ENCODE assay signal across 29 cellular contexts in genomic region chr10:18460061-18460460, GRCh38.
DNase-seq lines count a peak whose midpoint lies in the region; ATAC-seq and TF ChIP-seq lines count a peak whose summit lies in the region.
"Had no signal": no experiment of that assay in that cellular context is flagged by ENCODE, and none has a peak within 500 bp of the region (broad histone marks: within the 10 kb centered on the region; RNA-seq: fewer than 3 reads in every experiment).

No MANE protein-coding gene starts in this region.

- TF ChIP-seq CTCF in left ventricle myocardium inferior (IDR thresholded peaks at IDR 0.05; ENCODE audit: borderline replicate concordance) (no peak), heart right ventricle (IDR thresholded peaks at IDR 0.05) (no peak)

- H3K36me3 ChIP-seq in left ventricle myocardium inferior (no peaks in the 10 kb centered on the region), heart right ventricle (no peaks in the 10 kb centered on the region)
- H3K36me3 ChIP-seq: BE2C; BLaER1; BLaER1 treated with 17β-estradiol and CSF1 and Interleukin-3, amounts not matched to agents 10 nM and 100 nM had no signal

- DNase-seq in NCI-H82 (lab: John Stamatoyannopoulos, UW) = peak; percentile 11
- no peak for DNase-seq in NCI-H82 treated with DMSO at 0.1 percent for 48 hours (lab: John Stamatoyannopoulos, UW; ENCODE audit: unreplicated experiment)
- DNase-seq in left ventricle myocardium inferior = no peak
- no peak for DNase-seq in heart right ventricle
- DNase-seq: 8988T; ACHN; AML-193; BE2C; C1 segment of cervical spinal cord; Caco-2; Calu3; CD4-positive, alpha-beta memory T cell; CD4-positive, alpha-beta T cell; CD4-positive, CD25-positive, alpha-beta regulatory T cell; CD8-positive, alpha-beta memory T cell; CD8-positive, alpha-beta T cell; COR-L47; DMS 273 treated with DMSO at 0.1 percent for 48 hours; DMS153; DMS53; DMS79; DMS79 treated with DMSO at 0.1 percent for 48 hours; DND-41; EL had no signal

- intact Hi-C loops in left ventricle myocardium inferior (cut with micrococcal nuclease) = no loop called here
- intact Hi-C loops in heart right ventricle (cut with DNase I) = loop anchor here in 3 of 10 donors (10.0 kb wide), 1 partner anchor 115 kb away; no protein-coding TSS in a partner anchor

- H3K4me3 ChIP-seq in left ventricle myocardium inferior (no peak overlapping the region), heart right ventricle (no peak overlapping the region)
- H3K4me3 ChIP-seq: A549; BLaER1; BLaER1 treated with 17β-estradiol and CSF1 and Interleukin-3, amounts not matched to agents 10 nM and 100 nM had no signal

- WGBS in heart right ventricle, 2 donors = 84 to 86% methylated on average over 2 of the region's 2 CpGs

- ATAC-seq in heart right ventricle = no peak
- ATAC-seq: A549; CD8-positive, alpha-beta T cell had no signal

- H3K27me3 ChIP-seq in left ventricle myocardium inferior (ENCODE audit: low read depth) (no peaks in the 10 kb centered on the region), heart right ventricle (no peaks in the 10 kb centered on the region)
- H3K27me3 ChIP-seq: BE2C; BLaER1; BLaER1 treated with 17β-estradiol and CSF1 and Interleukin-3, amounts not matched to agents 10 nM and 100 nM had no signal

- no peaks in the 10 kb centered on the region for H3K9me3 ChIP-seq in left ventricle myocardium inferior (replicated peaks)
- H3K9me3 ChIP-seq in heart right ventricle = no peaks in the 10 kb centered on the region
- H3K9me3 ChIP-seq: A549, BE2C, Caco-2 had no signal

- H3K27ac ChIP-seq in left ventricle myocardium inferior (replicated peaks) (peak overlapping the region; percentile 79), heart right ventricle (peak overlapping the region in 1 of 10 donors; percentile 22)
- H3K27ac ChIP-seq: 22Rv1; A549; BLaER1; BLaER1 treated with 17β-estradiol and CSF1 and Interleukin-3, amounts not matched to agents 10 nM and 100 nM; C4-2B had no signal

- peaks cover 58% of the 10 kb centered on the region for H3K4me1 ChIP-seq in left ventricle myocardium inferior
- peaks cover 0 to 33% (median 5%) of the 10 kb centered on the region in 9 donors for H3K4me1 ChIP-seq in heart right ventricle
- H3K4me1 ChIP-seq: A549, BE2C had no signal
